Comparison of ENCODE assay signal across 9 cellular contexts in genomic region chr6:43516367-43516696, GRCh38. TPM values are rescaled to one million over a fixed set of nuclear protein-coding genes. Genes with fewer than 3 reads are reported as not detected.
DNase-seq lines count a peak whose midpoint lies in the region; ATAC-seq and TF ChIP-seq lines count a peak whose summit lies in the region.
"Had no signal": no experiment of that assay in that cellular context is flagged by ENCODE, and none has a peak within 500 bp of the region (broad histone marks: within the 10 kb centered on the region; RNA-seq: fewer than 3 reads in every experiment).

No MANE protein-coding gene starts in this region.

- H3K9me3 Mint-ChIP-seq in endodermal cell (no peaks in the 10 kb centered on the region), neural progenitor cell (no peaks in the 10 kb centered on the region)
- H3K9me3 Mint-ChIP-seq in stimulated activated naive CD8-positive, alpha-beta T cell treated with anti-CD3 and anti-CD28 coated beads, Interleukin-15, amount 100 ng/mL, for 72 hours = no peaks in the 10 kb centered on the region
- H3K9me3 Mint-ChIP-seq: activated naive CD8-positive, alpha-beta T cell treated with anti-CD3 and anti-CD28 coated beads, Interleukin-2, amount 10 ng/mL, durations not matched to agents 7 days and 5 days had no signal

- H3K36me3 Mint-ChIP-seq in endodermal cell (ENCODE audit: low read depth) = peaks cover 54% of the 10 kb centered on the region
- peaks cover 28% of the 10 kb centered on the region for H3K36me3 Mint-ChIP-seq in neural progenitor cell

- H3K4me3 Mint-ChIP-seq in endodermal cell (no peak overlapping the region), neural progenitor cell (no peak overlapping the region)
- no peak overlapping the region for H3K4me3 Mint-ChIP-seq in stimulated activated naive CD8-positive, alpha-beta T cell treated with anti-CD3 and anti-CD28 coated beads, Interleukin-15, amount 100 ng/mL, for 72 hours
- H3K4me3 Mint-ChIP-seq: activated naive CD8-positive, alpha-beta T cell treated with anti-CD3 and anti-CD28 coated beads, Interleukin-2, amount 10 ng/mL, durations not matched to agents 7 days and 5 days had no signal

- H2AFZ ChIP-seq in neural progenitor cell (replicated peaks) = peak overlapping the region; percentile 55

- no peak for ATAC-seq in stimulated activated naive CD8-positive, alpha-beta T cell treated with anti-CD3 and anti-CD28 coated beads, Interleukin-15, amount 100 ng/mL, for 72 hours
- ATAC-seq in HG02588 (IDR thresholded peaks at IDR 0.05; ENCODE audit: unreplicated experiment) = no peak

- WGBS in endodermal cell (ENCODE audit: insufficient coverage in 1 of 2, insufficient read length in 1 of 2), 2 experiments = 0 to 4% methylated on average over 6 to 10 of the region's 10 CpGs

- no peak for TF ChIP-seq CTCF in endodermal cell (conservative IDR thresholded peaks at IDR 0.05)
- no peak for TF ChIP-seq CTCF in neural progenitor cell (IDR thresholded peaks at IDR 0.05)

- H3K4me1 Mint-ChIP-seq in endodermal cell (peaks cover 11% of the 10 kb centered on the region), neural progenitor cell (peaks cover 14% of the 10 kb centered on the region)
- H3K4me1 Mint-ChIP-seq in stimulated activated naive CD8-positive, alpha-beta T cell treated with anti-CD3 and anti-CD28 coated beads, Interleukin-15, amount 100 ng/mL, for 72 hours = peaks cover 21% of the 10 kb centered on the region

- H3K4me2 ChIP-seq in BLaER1 (peak overlapping the region; percentile 95), neural progenitor cell (peak overlapping the region; percentile 84)

- H3K4me3 ChIP-seq in BLaER1 = peak overlapping the region; percentile 93
- H3K4me3 ChIP-seq in Jurkat, Clone E6-1 (ENCODE audit: low read length) = peak overlapping the region; percentile 100
- H3K4me3 ChIP-seq in endodermal cell (ENCODE audit: low read length) = peak overlapping the region; percentile 100
- peak overlapping the region; percentile 95 for H3K4me3 ChIP-seq in neural progenitor cell

- peaks cover 57% of the 10 kb centered on the region for H3K79me2 ChIP-seq in neural progenitor cell (ENCODE audit: low read depth)

- peaks cover 49% of the 10 kb centered on the region for H4K20me1 ChIP-seq in BLaER1
- H4K20me1 ChIP-seq in neural progenitor cell (ENCODE audit: low read depth) = peaks cover 19% of the 10 kb centered on the region

- H3K27ac ChIP-seq in BLaER1 (peak overlapping the region; percentile 92), endodermal cell (ENCODE audit: low read depth, low read length) (peak overlapping the region; percentile 70), neural progenitor cell (no peak overlapping the region)

- no peaks in the 10 kb centered on the region for H3K9me3 ChIP-seq in BLaER1
- no peaks in the 10 kb centered on the region for H3K9me3 ChIP-seq in endodermal cell (ENCODE audit: control insufficient read depth, low read length)
- H3K9me3 ChIP-seq in neural progenitor cell (ENCODE audit: low read depth) = no peaks in the 10 kb centered on the region

- peaks cover 28% of the 10 kb centered on the region for H3F3A ChIP-seq in neural progenitor cell (ENCODE audit: low read depth)

- peaks cover 63% of the 10 kb centered on the region for H3K4me1 ChIP-seq in BLaER1
- peaks cover 6% of the 10 kb centered on the region for H3K4me1 ChIP-seq in endodermal cell (ENCODE audit: control insufficient read depth, insufficient read depth, low read length)
- peaks cover 16% of the 10 kb centered on the region for H3K4me1 ChIP-seq in neural progenitor cell

- H3K27me3 ChIP-seq in BLaER1 = no peaks in the 10 kb centered on the region
- H3K27me3 ChIP-seq in endodermal cell (ENCODE audit: control insufficient read depth, insufficient read depth, low read length, poor library complexity, severe bottlenecking) = no peaks in the 10 kb centered on the region
- no peaks in the 10 kb centered on the region for H3K27me3 ChIP-seq in neural progenitor cell

- H3K27me3 Mint-ChIP-seq in endodermal cell (ENCODE audit: insufficient read depth) (no peaks in the 10 kb centered on the region), neural progenitor cell (ENCODE audit: insufficient read depth, low read depth) (peaks cover 2% of the 10 kb centered on the region)
- H3K27me3 Mint-ChIP-seq in stimulated activated naive CD8-positive, alpha-beta T cell treated with anti-CD3 and anti-CD28 coated beads, Interleukin-15, amount 100 ng/mL, for 72 hours = no peaks in the 10 kb centered on the region
- H3K27me3 Mint-ChIP-seq: activated naive CD8-positive, alpha-beta T cell treated with anti-CD3 and anti-CD28 coated beads, Interleukin-2, amount 10 ng/mL, durations not matched to agents 7 days and 5 days had no signal

- H3K36me3 ChIP-seq in BLaER1 (peaks cover 72% of the 10 kb centered on the region), endodermal cell (ENCODE audit: control insufficient read depth, insufficient read depth, low read length) (peaks cover 65% of the 10 kb centered on the region), neural progenitor cell (peaks cover 8% of the 10 kb centered on the region)

- H3K27ac Mint-ChIP-seq in endodermal cell (no peak overlapping the region), neural progenitor cell (peak overlapping the region; percentile 81)
- no peak overlapping the region for H3K27ac Mint-ChIP-seq in stimulated activated naive CD8-positive, alpha-beta T cell treated with anti-CD3 and anti-CD28 coated beads, Interleukin-15, amount 100 ng/mL, for 72 hours
- H3K27ac Mint-ChIP-seq: activated naive CD8-positive, alpha-beta T cell treated with anti-CD3 and anti-CD28 coated beads, Interleukin-2, amount 10 ng/mL, durations not matched to agents 7 days and 5 days had no signal

- no peak for DNase-seq in Jurkat, Clone E6-1 (ENCODE audit: low read depth, low spot score)
- DNase-seq in endodermal cell (no peak), neural progenitor cell (ENCODE audit: low spot score) (no peak), KG1 (lab: John Stamatoyannopoulos, UW) (no peak), iPS-NIHi11 (ENCODE audit: low spot score) (no peak)
- DNase-seq in stimulated activated naive CD8-positive, alpha-beta T cell treated with anti-CD3 and anti-CD28 coated beads, Interleukin-15, amount 100 ng/mL, for 72 hours = no peak

- peak overlapping the region; percentile 96 for H3K9ac ChIP-seq in BLaER1
- H3K9ac ChIP-seq in endodermal cell (ENCODE audit: extremely low read depth, low read length, poor library complexity, severe bottlenecking) = peak overlapping the region; percentile 95
- peak overlapping the region; percentile 97 for H3K9ac ChIP-seq in neural progenitor cell

RNA-seq across cellular contexts. Expression of gene YIPF3, which starts 0.4 kb away (rescaled TPM):
- 71.3 TPM for polyA plus RNA-seq in Jurkat, Clone E6-1 (2012; ENCODE audit: insufficient read depth, insufficient read length)
- total RNA-seq in endodermal cell = 100 to 1,000 TPM in 1 of 2 donors, 10 to 100 TPM in 1; 87.7 to 103 TPM
- polyA plus RNA-seq in endodermal cell (2013, experiment 1 of 2) = 117 TPM
- polyA plus RNA-seq in endodermal cell (2013, experiment 2 of 2) = 99.9 TPM
- total RNA-seq in neural progenitor cell (ENCODE audit: low replicate concordance) = 102 and 117 TPM in 2 replicates

RNA-seq across cellular contexts. Expression of gene POLR1C, which starts 0.6 kb away (rescaled TPM):
- 60.4 TPM for polyA plus RNA-seq in Jurkat, Clone E6-1 (2012; ENCODE audit: insufficient read depth, insufficient read length)
- total RNA-seq in endodermal cell (10 to 100 TPM; 37.6 to 44.2 TPM), neural progenitor cell (ENCODE audit: low replicate concordance) (23.2 and 24.4 TPM in 2 replicates)
- polyA plus RNA-seq in endodermal cell (2013, experiment 1 of 2) = 35.3 TPM
- 27.4 TPM for polyA plus RNA-seq in endodermal cell (2013, experiment 2 of 2)

RNA-seq across cellular contexts. Expression of gene LRRC73, which starts 6.2 kb away (rescaled TPM):
- not detected for polyA plus RNA-seq in Jurkat, Clone E6-1 (2012; ENCODE audit: insufficient read depth, insufficient read length)
- total RNA-seq in endodermal cell (under 1 TPM; 0.46 to 0.64 TPM), neural progenitor cell (ENCODE audit: low replicate concordance) (0.37 TPM in 1 of 2 replicates, not detected in the other)
- 1.2 TPM for polyA plus RNA-seq in endodermal cell (2013, experiment 1 of 2)
- 1.4 TPM for polyA plus RNA-seq in endodermal cell (2013, experiment 2 of 2)

RNA-seq across cellular contexts. Expression of gene TJAP1, which starts 39.0 kb away (rescaled TPM):
- polyA plus RNA-seq in Jurkat, Clone E6-1 (2012; ENCODE audit: insufficient read depth, insufficient read length) = 23.2 TPM
- total RNA-seq in endodermal cell (10 to 100 TPM; 44.3 to 50.2 TPM), neural progenitor cell (ENCODE audit: low replicate concordance) (12.9 and 31.4 TPM in 2 replicates)
- 42.1 TPM for polyA plus RNA-seq in endodermal cell (2013, experiment 1 of 2)
- 33.3 TPM for polyA plus RNA-seq in endodermal cell (2013, experiment 2 of 2)

RNA-seq across cellular contexts. Expression of gene XPO5, which starts 59.5 kb away (rescaled TPM):
- polyA plus RNA-seq in Jurkat, Clone E6-1 (2012; ENCODE audit: insufficient read depth, insufficient read length) = 66.4 TPM
- total RNA-seq in endodermal cell (10 to 100 TPM; 70.8 to 74.3 TPM), neural progenitor cell (ENCODE audit: low replicate concordance) (62.5 and 65.0 TPM in 2 replicates)
- 55.8 TPM for polyA plus RNA-seq in endodermal cell (2013, experiment 1 of 2)
- 51.4 TPM for polyA plus RNA-seq in endodermal cell (2013, experiment 2 of 2)
